In genomic region chr1:43090812-43091211, GRCh38 we compare ENCODE assay signal across 1 cellular context.
TF ChIP-seq lines count a peak whose summit lies in the region.

No MANE protein-coding gene starts in this region.

TF ChIP-seq in H1, 55 proteins besides CTCF, POLR2A, EP300 and RAD21:
- TF ChIP-seq TAF1 (IDR thresholded peaks at IDR 0.05; ENCODE audit: low read depth, low read length) = peak; percentile 29; the same call in 1 of the 2 replicates
TF ChIP-seq in H1: peak in this region for 1; not testable (repeated sequence) for 54.
